13 cellular contexts compared by ENCODE assay signal in genomic region chr5:158884827-158885512, GRCh38.
DNase-seq lines count a peak whose midpoint lies in the region; ATAC-seq and TF ChIP-seq lines count a peak whose summit lies in the region.
"Had no signal": no experiment of that assay in that cellular context is flagged by ENCODE, and none has a peak within 500 bp of the region (broad histone marks: within the 10 kb centered on the region; RNA-seq: fewer than 3 reads in every experiment).

No MANE protein-coding gene starts in this region.

- H3K27me3 Mint-ChIP-seq in naive B cell, result no peaks in the 10 kb centered on the region
- H3K27me3 Mint-ChIP-seq: activated naive CD4-positive, alpha-beta T cell treated with anti-CD3 and anti-CD28 coated beads, Interleukin-2, amount 50 U/mL, for 24 hours had no signal

- H3K9me3 ChIP-seq in psoas muscle, result no peaks in the 10 kb centered on the region
- H3K9me3 ChIP-seq: heart right ventricle had no signal

- intact Hi-C loops in psoas muscle (cut with DNase I), result no loop called here
- intact Hi-C loops in posterior vena cava (cut with DNase I), result no loop called here

- peaks cover 7% of the 10 kb centered on the region for H3K4me1 ChIP-seq in psoas muscle

- H3K36me3 Mint-ChIP-seq in naive B cell, result no peaks in the 10 kb centered on the region
- H3K36me3 Mint-ChIP-seq: activated naive CD4-positive, alpha-beta T cell treated with anti-CD3 and anti-CD28 coated beads, Interleukin-2, amount 50 U/mL, for 24 hours had no signal

- DNase-seq in naive B cell (no peak), psoas muscle (no peak), T-helper 2 cell (no peak), posterior vena cava (ENCODE audit: low spot score) (no peak), HT-29 (ENCODE audit: low spot score) (no peak)
- DNase-seq: activated CD8-positive, alpha-beta T cell treated with anti-CD3 and anti-CD28 coated beads for 36 hours; heart right ventricle; left ventricle myocardium superior; T-helper 17 cell had no signal

- TF ChIP-seq CTCF in psoas muscle (IDR thresholded peaks at IDR 0.05), result no peak

- H3K27ac ChIP-seq in psoas muscle, result no peak overlapping the region
- H3K27ac ChIP-seq: heart right ventricle had no signal

- ATAC-seq in GM19025 (IDR thresholded peaks at IDR 0.05; ENCODE audit: low read depth, unreplicated experiment), result peak; percentile 27
- ATAC-seq in GM21786 (IDR thresholded peaks at IDR 0.05; ENCODE audit: unreplicated experiment), result peak; percentile 41
- peak; percentile 43 for ATAC-seq in HG03280 (IDR thresholded peaks at IDR 0.05; ENCODE audit: unreplicated experiment)
- ATAC-seq in naive B cell (ENCODE audit: low read depth in 2 of 2), result peak; percentile 38
- ATAC-seq in psoas muscle, result no peak
- ATAC-seq: activated CD8-positive, alpha-beta T cell treated with anti-CD3 and anti-CD28 coated beads for 36 hours; heart right ventricle; left ventricle myocardium superior; T-helper 17 cell had no signal

- peak overlapping the region; percentile 43 to 93 (median 74) for H3K27ac Mint-ChIP-seq in naive B cell
- H3K27ac Mint-ChIP-seq: activated CD8-positive, alpha-beta T cell treated with anti-CD3 and anti-CD28 coated beads for 36 hours; activated naive CD4-positive, alpha-beta T cell treated with anti-CD3 and anti-CD28 coated beads, Interleukin-2, amount 50 U/mL, for 24 hours; T-helper 17 cell had no signal

- peak overlapping the region in 7 of 8 donors; percentile 0 to 77 (median 45) for H3K4me3 Mint-ChIP-seq in naive B cell
- H3K4me3 Mint-ChIP-seq: activated CD8-positive, alpha-beta T cell treated with anti-CD3 and anti-CD28 coated beads for 36 hours; activated naive CD4-positive, alpha-beta T cell treated with anti-CD3 and anti-CD28 coated beads, Interleukin-2, amount 50 U/mL, for 24 hours; T-helper 17 cell had no signal

- H3K9me3 Mint-ChIP-seq in naive B cell, result no peaks in the 10 kb centered on the region
- H3K9me3 Mint-ChIP-seq: activated CD8-positive, alpha-beta T cell treated with anti-CD3 and anti-CD28 coated beads for 36 hours; activated naive CD4-positive, alpha-beta T cell treated with anti-CD3 and anti-CD28 coated beads, Interleukin-2, amount 50 U/mL, for 24 hours had no signal

- no peak overlapping the region for H3K4me3 ChIP-seq in psoas muscle
- H3K4me3 ChIP-seq: heart right ventricle had no signal

- no peaks in the 10 kb centered on the region for H3K27me3 ChIP-seq in psoas muscle (ENCODE audit: insufficient read depth in 3 of 3, low read length in 2 of 3)

- H3K36me3 ChIP-seq in psoas muscle (ENCODE audit: insufficient read depth in 1 of 2, low read depth in 1 of 2), result no peaks in the 10 kb centered on the region
- H3K36me3 ChIP-seq: heart right ventricle had no signal

- WGBS in psoas muscle, 3 donors, result 80 to 85% (median 81%) methylated on average over 5 of the region's 5 CpGs

- peaks cover 64 to 73% (median 73%) of the 10 kb centered on the region in 3 donors for H3K4me1 Mint-ChIP-seq in naive B cell
- H3K4me1 Mint-ChIP-seq: T-helper 17 cell had no signal

Comparison
In these comparisons a context has a peak if more than half of its experiments do, and no peak if none do; other contexts are left out.
1. ATAC-seq: peak in GM19025 (single experiment), GM21786 (single experiment), HG03280 (single experiment) and naive B cell (2 of 2); none in psoas muscle (0 of 4).